Comparison of ENCODE assay signal across 9 cellular contexts in the genomic region with DNA sequence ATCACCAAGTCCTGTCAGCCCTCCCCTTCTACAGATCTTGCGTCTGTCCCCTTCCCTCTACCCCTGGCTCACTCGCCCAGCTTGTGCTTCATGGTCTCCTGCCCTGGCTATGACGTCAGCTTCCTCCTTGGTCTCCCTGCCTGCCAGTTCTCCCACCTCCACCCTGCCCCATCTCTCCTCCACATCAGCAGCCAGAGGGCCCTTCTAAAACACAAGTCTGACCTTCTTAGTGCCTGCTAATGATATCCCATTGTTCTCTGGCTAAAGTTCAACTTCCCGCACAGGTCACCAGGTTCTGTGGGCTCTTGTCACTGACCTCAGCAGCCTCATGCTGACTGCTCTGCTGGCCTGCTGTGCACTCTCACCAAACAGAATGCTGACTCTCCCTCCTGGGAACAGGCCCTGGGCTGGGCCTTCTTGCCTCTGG. TPM values are rescaled to one million over a fixed set of nuclear protein-coding genes. Genes with fewer than 3 reads are reported as not detected.
DNase-seq lines count a peak whose midpoint lies in the region; ATAC-seq and TF ChIP-seq lines count a peak whose summit lies in the region.
"Had no signal": no experiment of that assay in that cellular context is flagged by ENCODE, and none has a peak within 500 bp of the region (broad histone marks: within the 10 kb centered on the region; RNA-seq: fewer than 3 reads in every experiment).

No MANE protein-coding gene starts in this region.

- H3K4me3 ChIP-seq in HEK293 (ENCODE audit: low read depth, low read length) (no peak overlapping the region), SJCRH30 (no peak overlapping the region), adrenal gland (no peak overlapping the region), colonic mucosa (no peak overlapping the region)

- H3K36me3 ChIP-seq in HEK293 (ENCODE audit: control insufficient read depth in 2 of 2, insufficient read depth in 1 of 2, low read length in 2 of 2) = no peaks in the 10 kb centered on the region
- H3K36me3 ChIP-seq in SJCRH30 = no peaks in the 10 kb centered on the region
- H3K36me3 ChIP-seq in adrenal gland (replicated peaks in 1 of 2) = no peaks in the 10 kb centered on the region
- H3K36me3 ChIP-seq in colonic mucosa = no peaks in the 10 kb centered on the region

- POLR2A ChIA-PET in HEK293 (lab: Yijun Ruan, JAX) = interaction anchor here (1.0 to 1.1 kb wide), 2 partner anchors 29 to 114 kb away, joined by 3 to 4 read pairs; partner anchors contain the start of gene CAP1
- POLR2A ChIA-PET in naive thymus-derived CD8-positive, alpha-beta T cell (lab: Charles Lee) = no interaction called here

- peaks cover 0 to 9% (median 3%) of the 10 kb centered on the region in 4 donors for H3K4me1 Mint-ChIP-seq in naive thymus-derived CD8-positive, alpha-beta T cell

- CTCF ChIA-PET in HEK293 (lab: Yijun Ruan, JAX) = interaction anchor here (0.6 to 4.4 kb wide), 3 partner anchors 8 to 106 kb away, joined by 3 to 26 read pairs (median 10); no protein-coding TSS in a partner anchor

- no peaks in the 10 kb centered on the region for H3K9me3 Mint-ChIP-seq in naive thymus-derived CD8-positive, alpha-beta T cell

- ATAC-seq in foreskin keratinocyte (peak; percentile 13), sciatic nerve (peak; percentile 33)
- ATAC-seq in naive thymus-derived CD8-positive, alpha-beta T cell = no peak

- H3K27me3 ChIP-seq in SJCRH30 = peaks cover 6% of the 10 kb centered on the region; the same call in 1 of the 2 replicates
- H3K27me3 ChIP-seq in foreskin keratinocyte = no peaks in the 10 kb centered on the region
- H3K27me3 ChIP-seq in adrenal gland = peaks cover 4% of the 10 kb centered on the region
- H3K27me3 ChIP-seq in colonic mucosa = no peaks in the 10 kb centered on the region

- H3K9me3 ChIP-seq in HEK293 (ENCODE audit: control insufficient read depth, insufficient read depth, low read depth, low read length) = no peaks in the 10 kb centered on the region
- H3K9me3 ChIP-seq in SJCRH30 (replicated peaks) = no peaks in the 10 kb centered on the region
- no peaks in the 10 kb centered on the region for H3K9me3 ChIP-seq in adrenal gland (replicated peaks in 1 of 3)
- no peaks in the 10 kb centered on the region for H3K9me3 ChIP-seq in colonic mucosa

- H3K27me3 Mint-ChIP-seq in naive thymus-derived CD8-positive, alpha-beta T cell = peaks cover 0 to 2% (median 0%) of the 10 kb centered on the region in 5 donors

- no peak for TF ChIP-seq POLR2A in adrenal gland (IDR thresholded peaks at IDR 0.05)

- H3K27ac Mint-ChIP-seq in naive thymus-derived CD8-positive, alpha-beta T cell = peak overlapping the region in 4 of 10 donors; percentile 23 to 85 (median 47)

- H3K36me3 Mint-ChIP-seq in naive thymus-derived CD8-positive, alpha-beta T cell = no peaks in the 10 kb centered on the region

- H3K4me3 Mint-ChIP-seq in naive thymus-derived CD8-positive, alpha-beta T cell = no peak overlapping the region

- H3K9ac ChIP-seq in colonic mucosa (ENCODE audit: low read depth in 2 of 2, low read length in 2 of 2) = no peak overlapping the region

- intact Hi-C loops in sciatic nerve (cut with DNase I) (loop anchor here (5.0 kb wide), 1 partner anchor 41 kb away; no protein-coding TSS in a partner anchor), adrenal gland (cut with DNase I) (no loop called here), colonic mucosa (cut with DNase I) (no loop called here)

- TF ChIP-seq CTCF in HEK293 (tag by site-specific recombination; IDR thresholded peaks at IDR 0.05) (no peak), foreskin keratinocyte (conservative IDR thresholded peaks at IDR 0.05) (no peak), adrenal gland (IDR thresholded peaks at IDR 0.05) (no peak), colonic mucosa (IDR thresholded peaks at IDR 0.05) (no peak)

- peak; percentile 49 to 55 for DNase-seq in SJCRH30
- peak in 1 of 2 donors; percentile 21 for DNase-seq in foreskin keratinocyte
- DNase-seq in sciatic nerve (ENCODE audit: low spot score) = no peak
- no peak for DNase-seq in naive thymus-derived CD8-positive, alpha-beta T cell
- no peak for DNase-seq in adrenal gland
- DNase-seq in colonic mucosa = no peak
- DNase-seq: effector CD4-positive, alpha-beta T cell; NCI-H82 had no signal

- H3K4me1 ChIP-seq in HEK293 (ENCODE audit: control insufficient read depth, insufficient read depth, low read length) (no peaks in the 10 kb centered on the region), SJCRH30 (peaks cover 6% of the 10 kb centered on the region; the same call in 1 of the 2 replicates), foreskin keratinocyte (no peaks in the 10 kb centered on the region), adrenal gland (replicated peaks in 1 of 2) (no peaks in the 10 kb centered on the region), colonic mucosa (no peaks in the 10 kb centered on the region)

- WGBS in adrenal gland, 4 donors = 60 to 81% (median 75%) methylated on average over 4 of the region's 4 CpGs

- H3K27ac ChIP-seq in HEK293 (ENCODE audit: extremely low read depth, low read depth, low read length) (no peak overlapping the region), SJCRH30 (no peak overlapping the region), foreskin keratinocyte (no peak overlapping the region), adrenal gland (no peak overlapping the region), colonic mucosa (no peak overlapping the region)

TF ChIP-seq in HEK293, 187 proteins besides CTCF, POLR2A, EP300 and RAD21 (continues in another document):
- TF ChIP-seq ZIC2 (tag by site-specific recombination; IDR thresholded peaks at IDR 0.05) (peak; percentile 98), ZNF518A (tag by site-specific recombination; conservative IDR thresholded peaks at IDR 0.05; ENCODE audit: low read depth) (peak; percentile 26; the same call in 1 of the 2 replicates), ZBTB21 (tag by site-specific recombination; IDR thresholded peaks at IDR 0.05) (peak; percentile 78)

RNA-seq across cellular contexts. Expression of gene MYCL, which starts 24.6 kb away (rescaled TPM):
- total RNA-seq in SJCRH30 (2014; rRNA removed; shearing (Covaris generic)) = 14.4 and 16.4 TPM in 2 replicates
- total RNA-seq in foreskin keratinocyte (5.6 and 6.1 TPM in 2 replicates), sciatic nerve (2.5 TPM), adrenal gland (under 1 TPM in 7 of 8 donors, not detected in 1; 0.24 to 0.69 (median 0.36) TPM), colonic mucosa (10 to 100 TPM; 16.4 to 17.0 TPM)
- polyA plus RNA-seq in foreskin keratinocyte (3.3 TPM in 2 replicates), adrenal gland (under 1 TPM; 0.07 to 0.40 (median 0.24) TPM)
- not detected for total RNA-seq in naive thymus-derived CD8-positive, alpha-beta T cell
- not detected for polyA plus RNA-seq in naive thymus-derived CD8-positive, alpha-beta T cell

RNA-seq across cellular contexts. Expression of gene MFSD2A, which starts 28.6 kb away (rescaled TPM):
- 52.9 and 56.6 TPM in 2 replicates for total RNA-seq in SJCRH30 (2014; rRNA removed; shearing (Covaris generic))
- total RNA-seq in foreskin keratinocyte (55.1 and 62.0 TPM in 2 replicates), sciatic nerve (12.3 TPM), adrenal gland (1 to 10 TPM in 5 of 8 donors, under 1 TPM in 3; 0.17 to 3.2 (median 1.3) TPM), colonic mucosa (10 to 100 TPM; 15.6 to 27.2 TPM)
- polyA plus RNA-seq in foreskin keratinocyte (47.6 and 49.8 TPM in 2 replicates), adrenal gland (1 to 10 TPM; 1.1 to 2.4 (median 1.7) TPM)
- 1 to 10 TPM in 1 of 2 experiments, under 1 TPM in 1; 0.81 to 1.4 TPM for total RNA-seq in naive thymus-derived CD8-positive, alpha-beta T cell
- polyA plus RNA-seq in naive thymus-derived CD8-positive, alpha-beta T cell = under 1 TPM in 1 of 3 donors, not detected in 2; 0.22 TPM

RNA-seq across cellular contexts. Expression of gene TRIT1, which starts 43.1 kb away (rescaled TPM):
- 31.3 and 35.7 TPM in 2 replicates for total RNA-seq in SJCRH30 (2014; rRNA removed; shearing (Covaris generic))
- total RNA-seq in foreskin keratinocyte (23.9 and 25.8 TPM in 2 replicates), sciatic nerve (21.6 TPM), adrenal gland (10 to 100 TPM in 6 of 8 donors, 1 to 10 TPM in 2; 7.1 to 15.8 (median 12.0) TPM), colonic mucosa (10 to 100 TPM; 15.2 to 18.1 TPM)
- polyA plus RNA-seq in foreskin keratinocyte (15.9 and 17.0 TPM in 2 replicates), adrenal gland (10 to 100 TPM; 17.8 to 24.4 (median 21.4) TPM)
- 10 to 100 TPM; 22.0 to 25.9 TPM for total RNA-seq in naive thymus-derived CD8-positive, alpha-beta T cell
- 10 to 100 TPM in 2 of 3 donors, 1 to 10 TPM in 1; 9.5 to 13.0 (median 10.5) TPM for polyA plus RNA-seq in naive thymus-derived CD8-positive, alpha-beta T cell

Comparison
In these comparisons a context has a peak if more than half of its experiments do, and no peak if none do; other contexts are left out.
1. DNase-seq: peak in SJCRH30 (2 of 2); none in sciatic nerve (single experiment), naive thymus-derived CD8-positive, alpha-beta T cell (0 of 10), adrenal gland (0 of 7) and colonic mucosa (single experiment).
2. ATAC-seq: peak in foreskin keratinocyte (single experiment) and sciatic nerve (single experiment); none in naive thymus-derived CD8-positive, alpha-beta T cell (0 of 2).